In genomic region chrX:56772675-56773521, GRCh38 we compare ENCODE assay signal across 7 cellular contexts. TPM values are rescaled to one million over a fixed set of nuclear protein-coding genes. Genes with fewer than 3 reads are reported as not detected.
A peak's percentile ranks its signal among the peaks of the same experiment; 100 is the strongest.
DNase-seq lines count a peak whose midpoint lies in the region; ATAC-seq and TF ChIP-seq lines count a peak whose summit lies in the region.
"Not testable (repeated sequence)": the region's sequence is repeated elsewhere in the genome, so short reads cannot be mapped to it uniquely, and the experiment has no call there.

No MANE protein-coding gene starts in this region.

- H3K4me3 ChIP-seq in gastroesophageal sphincter, right lobe of liver: not testable (repeated sequence)

- not testable (repeated sequence) for TF ChIP-seq POLR2A in gastroesophageal sphincter (IDR thresholded peaks at IDR 0.05); right lobe of liver (IDR thresholded peaks at IDR 0.05)

- no CpG with 5 or more reads among the region's 32 CpGs for WGBS in gastroesophageal sphincter (ENCODE audit: low coverage in 1 of 2), 2 donors
- WGBS in right lobe of liver (ENCODE audit: insufficient coverage, low coverage, low lambda C conversion rate, missing lambda C conversion rate) = no CpG with 5 or more reads among the region's 32 CpGs

- H3K27me3 ChIP-seq in gastroesophageal sphincter, right lobe of liver: not testable (repeated sequence)

- DNase-seq in right lobe of liver = not testable (repeated sequence)

- not testable (repeated sequence) for TF ChIP-seq EP300 in gastroesophageal sphincter (IDR thresholded peaks at IDR 0.05)

- intact Hi-C loops in right lobe of liver (cut with DNase I) = not testable (repeated sequence)

- not testable (repeated sequence) for H3K27ac ChIP-seq in gastroesophageal sphincter, right lobe of liver

- not testable (repeated sequence) for H3K36me3 ChIP-seq in gastroesophageal sphincter, right lobe of liver

- not testable (repeated sequence) for H3K4me1 ChIP-seq in gastroesophageal sphincter, right lobe of liver

- ATAC-seq in GM18511 (IDR thresholded peaks at IDR 0.05; ENCODE audit: unreplicated experiment) (peak; percentile 44), GM19328 (IDR thresholded peaks at IDR 0.05; ENCODE audit: unreplicated experiment) (peak; percentile 43), GM21717 (IDR thresholded peaks at IDR 0.05; ENCODE audit: unreplicated experiment) (peak; percentile 42), HG02943 (IDR thresholded peaks at IDR 0.05; ENCODE audit: low read depth, unreplicated experiment) (peak; percentile 34), HG03520 (IDR thresholded peaks at IDR 0.05; ENCODE audit: unreplicated experiment) (peak; percentile 40), gastroesophageal sphincter (peak; percentile 76), right lobe of liver (peak in 3 of 4 donors; percentile 68 to 77 (median 73))

- not testable (repeated sequence) for TF ChIP-seq CTCF in gastroesophageal sphincter (IDR thresholded peaks at IDR 0.05); right lobe of liver (IDR thresholded peaks at IDR 0.05)

- not testable (repeated sequence) for H3K9me3 ChIP-seq in gastroesophageal sphincter, right lobe of liver

RNA-seq across cellular contexts. Expression of gene NBDY, which starts 43.9 kb away (rescaled TPM):
- total RNA-seq in gastroesophageal sphincter (10 to 100 TPM in 3 of 4 donors, 1 to 10 TPM in 1; 6.6 to 16.0 (median 12.0) TPM), right lobe of liver (1 to 10 TPM; 2.8 to 10.0 (median 5.4) TPM)
